ENCODE assay signal across 12 cellular contexts in the genomic region with DNA sequence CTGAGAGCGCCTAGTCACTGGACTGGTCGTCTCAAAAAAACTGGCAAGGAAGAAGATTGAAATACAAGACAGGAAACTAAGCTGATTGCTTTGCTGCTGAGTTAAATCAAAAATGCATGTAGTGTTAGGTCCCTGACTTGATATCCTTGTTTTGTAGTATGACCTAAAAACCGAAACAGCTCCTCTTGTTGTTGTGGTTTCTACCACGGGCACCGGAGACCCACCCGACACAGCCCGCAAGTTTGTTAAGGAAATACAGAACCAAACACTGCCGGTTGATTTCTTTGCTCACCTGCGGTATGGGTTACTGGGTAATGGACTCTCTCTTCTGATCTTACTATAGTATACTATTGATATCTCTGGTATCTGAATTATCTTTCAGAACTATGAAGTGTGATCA. TPM values are rescaled to one million over a fixed set of nuclear protein-coding genes. Genes with fewer than 3 reads are reported as not detected.
DNase-seq lines count a peak whose midpoint lies in the region; ATAC-seq and TF ChIP-seq lines count a peak whose summit lies in the region.
"Had no signal": no experiment of that assay in that cellular context is flagged by ENCODE, and none has a peak within 500 bp of the region (broad histone marks: within the 10 kb centered on the region; RNA-seq: fewer than 3 reads in every experiment).

No MANE protein-coding gene starts in this region.

- H4K8ac ChIP-seq in neuronal stem cell (ENCODE audit: low read depth, low read length), result no peak overlapping the region

- no CpG with 5 or more reads among the region's 9 CpGs for WGBS in neuronal stem cell (ENCODE audit: extremely low coverage in 2 of 2, insufficient read length in 2 of 2, insufficient replicate concordance in 1 of 2), 2 donors

- H3K36me3 ChIP-seq in OCI-LY3 (replicated peaks; ENCODE audit: low read depth, low read length) (peaks cover 48% of the 10 kb centered on the region), neuronal stem cell (replicated peaks in 1 of 2; ENCODE audit: control insufficient read depth in 2 of 2, insufficient read depth in 2 of 2, low read length in 2 of 2) (peaks cover 15 to 73% of the 10 kb centered on the region in 2 donors)

- H3K4me3 ChIP-seq in OCI-LY3 (ENCODE audit: low read length) (peak overlapping the region; percentile 34), neuronal stem cell (ENCODE audit: low read length in 2 of 2) (no peak overlapping the region)
- H3K4me3 ChIP-seq: GM23248, thoracic aorta had no signal

- no peak overlapping the region for H3K9ac ChIP-seq in OCI-LY3 (ENCODE audit: low read length)
- H3K9ac ChIP-seq in neuronal stem cell (ENCODE audit: low read depth, low read length, poor library complexity), result no peak overlapping the region
- H3K9ac ChIP-seq: GM23248 had no signal

- H3K4me1 ChIP-seq in OCI-LY3 (ENCODE audit: low read length) (peaks cover 64% of the 10 kb centered on the region), neuronal stem cell (ENCODE audit: control insufficient read depth in 2 of 2, insufficient read depth in 1 of 2, low read depth in 1 of 2, low read length in 2 of 2) (peaks cover 0 to 2% of the 10 kb centered on the region in 2 donors)

- peaks cover 71% of the 10 kb centered on the region for H3K4me1 Mint-ChIP-seq in activated naive CD4-positive, alpha-beta T cell treated with anti-CD3 and anti-CD28 coated beads, Interleukin-2, amount 50 U/mL, for 24 hours
- H3K4me1 Mint-ChIP-seq in stimulated activated memory B cell treated with anti-CD40 and anti-IgM and Interleukin-4, amounts not matched to agents 10 μg/mL and 1 μg/mL and 100 μg/mL, for 72 hours, result peaks cover 61% of the 10 kb centered on the region

- H2AK5ac ChIP-seq in neuronal stem cell (ENCODE audit: low read depth, low read length), result no peak overlapping the region

- peak overlapping the region; percentile 34 for H3K4me3 Mint-ChIP-seq in activated naive CD4-positive, alpha-beta T cell treated with anti-CD3 and anti-CD28 coated beads, Interleukin-2, amount 50 U/mL, for 24 hours
- peak overlapping the region; percentile 29 for H3K4me3 Mint-ChIP-seq in stimulated activated memory B cell treated with anti-CD40 and anti-IgM and Interleukin-4, amounts not matched to agents 10 μg/mL and 1 μg/mL and 100 μg/mL, for 72 hours

- no peak overlapping the region for H3K23ac ChIP-seq in neuronal stem cell (ENCODE audit: low read depth, low read length, poor library complexity)

- no peaks in the 10 kb centered on the region for H3K27me3 Mint-ChIP-seq in activated naive CD4-positive, alpha-beta T cell treated with anti-CD3 and anti-CD28 coated beads, Interleukin-2, amount 50 U/mL, for 24 hours
- H3K27me3 Mint-ChIP-seq in stimulated activated memory B cell treated with anti-CD40 and anti-IgM and Interleukin-4, amounts not matched to agents 10 μg/mL and 1 μg/mL and 100 μg/mL, for 72 hours, result no peaks in the 10 kb centered on the region

- H2BK12ac ChIP-seq in neuronal stem cell (ENCODE audit: low read length), result no peak overlapping the region

- peak; percentile 49 for DNase-seq in activated naive CD4-positive, alpha-beta T cell treated with Interleukin-2 at 50 U/mL for 16 hours
- no peak for DNase-seq in activated naive CD4-positive, alpha-beta T cell treated with anti-CD3 and anti-CD28 coated beads, Interleukin-2, amount 50 U/mL, for 16 hours
- DNase-seq in kidney tubule cell (ENCODE audit: low spot score), result no peak
- DNase-seq in T-helper 9 cell, result no peak
- DNase-seq in neuronal stem cell (ENCODE audit: low spot score), result no peak
- DNase-seq: NCI-H1930, occipital lobe had no signal

- TF ChIP-seq CTCF in OCI-LY3 (IDR thresholded peaks at IDR 0.05; ENCODE audit: low read depth, low read length), result no peak

- peaks cover 21% of the 10 kb centered on the region for H3K36me3 Mint-ChIP-seq in activated naive CD4-positive, alpha-beta T cell treated with anti-CD3 and anti-CD28 coated beads, Interleukin-2, amount 50 U/mL, for 24 hours
- H3K36me3 Mint-ChIP-seq in stimulated activated memory B cell treated with anti-CD40 and anti-IgM and Interleukin-4, amounts not matched to agents 10 μg/mL and 1 μg/mL and 100 μg/mL, for 72 hours, result peaks cover 41% of the 10 kb centered on the region

- no peaks in the 10 kb centered on the region for H3K9me3 ChIP-seq in OCI-LY3 (ENCODE audit: insufficient read depth, low read length)
- H3K9me3 ChIP-seq in neuronal stem cell (replicated peaks in 1 of 2; ENCODE audit: control insufficient read depth in 2 of 2, insufficient read depth in 1 of 2, low read depth in 1 of 2, low read length in 2 of 2), result no peaks in the 10 kb centered on the region
- H3K9me3 ChIP-seq: thoracic aorta had no signal

- H4K20me1 ChIP-seq in OCI-LY3 (ENCODE audit: insufficient read depth, low read length), result peaks cover 64% of the 10 kb centered on the region

- peaks cover 82% of the 10 kb centered on the region for H3K79me2 ChIP-seq in OCI-LY3 (ENCODE audit: low read length)

- no peak overlapping the region for H3K14ac ChIP-seq in neuronal stem cell (ENCODE audit: low read length)

- H2AFZ ChIP-seq in OCI-LY3 (ENCODE audit: low read depth, low read length) (no peak overlapping the region), neuronal stem cell (ENCODE audit: low read length) (no peak overlapping the region)
- H2AFZ ChIP-seq: GM23248 had no signal

- no peak overlapping the region for H4K91ac ChIP-seq in neuronal stem cell (ENCODE audit: low read depth, low read length, poor library complexity)

- no peak overlapping the region for H3K4ac ChIP-seq in neuronal stem cell (ENCODE audit: low read length)

- H3K9me3 Mint-ChIP-seq in activated naive CD4-positive, alpha-beta T cell treated with anti-CD3 and anti-CD28 coated beads, Interleukin-2, amount 50 U/mL, for 24 hours, result no peaks in the 10 kb centered on the region
- H3K9me3 Mint-ChIP-seq in stimulated activated memory B cell treated with anti-CD40 and anti-IgM and Interleukin-4, amounts not matched to agents 10 μg/mL and 1 μg/mL and 100 μg/mL, for 72 hours, result no peaks in the 10 kb centered on the region

- peaks cover 2% of the 10 kb centered on the region for H3K79me1 ChIP-seq in neuronal stem cell (ENCODE audit: low read depth, low read length)

- no peak overlapping the region for H2BK15ac ChIP-seq in neuronal stem cell (ENCODE audit: low read length)

- ATAC-seq in stimulated activated memory B cell treated with anti-CD40 and anti-IgM and Interleukin-4, amounts not matched to agents 10 μg/mL and 1 μg/mL and 100 μg/mL, for 72 hours, result no peak

- H2BK5ac ChIP-seq in neuronal stem cell (ENCODE audit: low read length), result no peak overlapping the region

- H3K4me2 ChIP-seq in OCI-LY3 (ENCODE audit: low read length) (peak overlapping the region; percentile 88), neuronal stem cell (ENCODE audit: insufficient read depth, low read length, poor library complexity, severe bottlenecking) (no peak overlapping the region)

- no peak overlapping the region for H2BK120ac ChIP-seq in neuronal stem cell (ENCODE audit: low read depth, low read length)

- H3K27me3 ChIP-seq in OCI-LY3 (ENCODE audit: low read depth, low read length) (no peaks in the 10 kb centered on the region), neuronal stem cell (ENCODE audit: control insufficient read depth in 3 of 3, insufficient read depth in 3 of 3, low read depth in 1 of 3, low read length in 3 of 3) (no peaks in the 10 kb centered on the region)

- H3K18ac ChIP-seq in neuronal stem cell (ENCODE audit: low read length), result no peak overlapping the region

- peak overlapping the region; percentile 35 for H3K27ac ChIP-seq in OCI-LY3 (ENCODE audit: low read length)
- no peak overlapping the region for H3K27ac ChIP-seq in neuronal stem cell (replicated peaks; ENCODE audit: low read length)
- H3K27ac ChIP-seq: GM23248, thoracic aorta had no signal

- peak overlapping the region; percentile 60 for H3K27ac Mint-ChIP-seq in activated naive CD4-positive, alpha-beta T cell treated with anti-CD3 and anti-CD28 coated beads, Interleukin-2, amount 50 U/mL, for 24 hours
- peak overlapping the region; percentile 72 for H3K27ac Mint-ChIP-seq in stimulated activated memory B cell treated with anti-CD40 and anti-IgM and Interleukin-4, amounts not matched to agents 10 μg/mL and 1 μg/mL and 100 μg/mL, for 72 hours

RNA-seq across cellular contexts. Expression of a gene that starts 4.3 kb away (rescaled TPM):
- polyA plus RNA-seq in neuronal stem cell (2013, experiment 1 of 2), result 33.5 TPM
- 34.6 TPM for polyA plus RNA-seq in neuronal stem cell (2013, experiment 2 of 2)

RNA-seq across cellular contexts. Expression of a gene that starts 4.4 kb away (rescaled TPM):
- 4.8 TPM for polyA plus RNA-seq in neuronal stem cell (2013, experiment 1 of 2)
- polyA plus RNA-seq in neuronal stem cell (2013, experiment 2 of 2), result 5.0 TPM

RNA-seq across cellular contexts. Expression of a gene that starts 22.3 kb away (rescaled TPM):
- 0.81 TPM for polyA plus RNA-seq in neuronal stem cell (2013, experiment 1 of 2)
- polyA plus RNA-seq in neuronal stem cell (2013, experiment 2 of 2), result 1.0 TPM
